In genomic region chr12:22794017-22794416, GRCh38 we compare ENCODE assay signal across 3 cellular contexts.
TF ChIP-seq lines count a peak whose summit lies in the region.

No MANE protein-coding gene starts in this region.

TF ChIP-seq in HepG2, 621 proteins besides CTCF, POLR2A, EP300 and RAD21 (continues in another document):
- TF ChIP-seq CEBPB (IDR thresholded peaks at IDR 0.05; ENCODE audit: borderline replicate concordance, low read depth, low read length) (peak; percentile 88), ZNF660 (CRISPR knock-in tag; IDR thresholded peaks at IDR 0.05; ENCODE audit: borderline replicate concordance, low read depth) (no peak), ZBTB40 (IDR thresholded peaks at IDR 0.05) (no peak), ZBTB40 (CRISPR knock-in tag; IDR thresholded peaks at IDR 0.05) (no peak), ZNF451 (CRISPR knock-in tag; IDR thresholded peaks at IDR 0.05) (no peak), TCF12 (IDR thresholded peaks at IDR 0.05) (no peak), TCF12 (CRISPR knock-in tag; IDR thresholded peaks at IDR 0.05) (no peak), MTA1 (CRISPR knock-in tag; IDR thresholded peaks at IDR 0.05; ENCODE audit: borderline replicate concordance) (no peak)

TF ChIP-seq in Ishikawa, 13 proteins besides CTCF, POLR2A, EP300 and RAD21:
- TF ChIP-seq CEBPB (IDR thresholded peaks at IDR 0.05) (peak; percentile 89), MAX (IDR thresholded peaks at IDR 0.05) (no peak)

TF ChIP-seq in H1, 55 proteins besides CTCF, POLR2A, EP300 and RAD21:
- TF ChIP-seq JUN (IDR thresholded peaks at IDR 0.05; ENCODE audit: low read depth, low read length) = no peak
- TF ChIP-seq CEBPB (IDR thresholded peaks at IDR 0.05; ENCODE audit: low read depth, low read length) = peak; percentile 96
- no peak for TF ChIP-seq CTBP2 (IDR thresholded peaks at IDR 0.05; ENCODE audit: borderline replicate concordance, insufficient read depth, insufficient read length, low read length)
